In the genomic region with DNA sequence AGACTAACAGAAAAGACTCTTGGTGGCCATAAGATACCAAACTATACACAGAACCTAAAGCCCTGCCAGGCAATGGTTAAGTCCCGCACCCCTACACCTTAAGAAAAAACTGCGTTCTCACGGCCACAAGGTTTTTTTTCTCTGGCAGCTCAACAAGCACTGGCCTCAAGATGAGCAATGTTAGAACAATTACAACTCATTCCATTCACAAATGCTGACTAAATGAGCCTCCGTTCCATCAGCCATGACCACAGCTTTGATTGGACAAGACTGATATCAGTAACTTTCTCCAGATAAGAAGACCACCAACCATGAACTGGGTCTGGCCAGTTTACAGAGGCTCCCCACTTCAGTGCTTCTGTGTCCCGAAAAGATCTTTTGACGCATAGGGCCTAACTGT, we compare ENCODE assay signal across 20 cellular contexts. TPM values are rescaled to one million over a fixed set of nuclear protein-coding genes. Genes with fewer than 3 reads are reported as not detected.
DNase-seq lines count a peak whose midpoint lies in the region; ATAC-seq and TF ChIP-seq lines count a peak whose summit lies in the region.
"Had no signal": no experiment of that assay in that cellular context is flagged by ENCODE, and none has a peak within 500 bp of the region (broad histone marks: within the 10 kb centered on the region; RNA-seq: fewer than 3 reads in every experiment).

No MANE protein-coding gene starts in this region.

- CTCF ChIA-PET in BJ (lab: Yijun Ruan, JAX): interaction anchor here (1.5 to 7.7 kb wide), 3 partner anchors 10 to 1040 kb away, joined by 5 to 41 read pairs (median 16); no protein-coding TSS in a partner anchor
- CTCF ChIA-PET in RWPE1 (lab: Yijun Ruan, JAX): interaction anchor here (0.6 kb wide), 1 partner anchor 48 kb away, joined by 3 read pairs; no protein-coding TSS in a partner anchor

- H3K4me3 ChIP-seq in BJ (ENCODE audit: low read depth, low read length): no peak overlapping the region
- no peak overlapping the region for H3K4me3 ChIP-seq in epithelial cell of esophagus (ENCODE audit: low read length)
- H3K4me3 ChIP-seq in Karpas-422 (ENCODE audit: low read length): no peak overlapping the region
- H3K4me3 ChIP-seq: gastroesophageal sphincter, lung, Peyer's patch had no signal

- H3K27ac ChIP-seq in RWPE1 (no peak overlapping the region), Karpas-422 (ENCODE audit: low read length) (no peak overlapping the region)
- H3K27ac ChIP-seq: gastroesophageal sphincter, Peyer's patch had no signal

- H4K20me1 ChIP-seq in Karpas-422 (ENCODE audit: insufficient read depth, low read depth, low read length): no peaks in the 10 kb centered on the region

- H3K9me2 ChIP-seq in Karpas-422 (replicated peaks; ENCODE audit: insufficient read depth, low read length): no peaks in the 10 kb centered on the region

- H3K9ac ChIP-seq in Karpas-422 (ENCODE audit: low read length): no peak overlapping the region

- no peak for ATAC-seq in HG02840 (IDR thresholded peaks at IDR 0.05; ENCODE audit: low FRiP score, unreplicated experiment)
- no peak for ATAC-seq in natural killer cell
- ATAC-seq: activated naive CD4-positive, alpha-beta T cell treated with anti-CD3 and anti-CD28 coated beads, Interleukin-2, amount 50 U/mL, for 72 hours; effector memory CD8-positive, alpha-beta T cell; gastroesophageal sphincter; right cardiac atrium had no signal

- H3K27me3 ChIP-seq in BJ (ENCODE audit: control insufficient read depth, insufficient read depth, low read length) (no peaks in the 10 kb centered on the region), Karpas-422 (ENCODE audit: low read length) (no peaks in the 10 kb centered on the region)
- H3K27me3 ChIP-seq: gastroesophageal sphincter, Peyer's patch had no signal

- H3K4me2 ChIP-seq in Karpas-422 (ENCODE audit: low read depth, low read length, poor library complexity, severe bottlenecking): no peak overlapping the region

- H3K9me3 Mint-ChIP-seq in natural killer cell: peaks cover 0 to under 1% of the 10 kb centered on the region in 2 donors
- H3K9me3 Mint-ChIP-seq: activated naive CD4-positive, alpha-beta T cell treated with anti-CD3 and anti-CD28 coated beads, Interleukin-2, amount 50 U/mL, for 72 hours had no signal

- TF ChIP-seq CTCF in BJ (IDR thresholded peaks at IDR 0.05; ENCODE audit: insufficient read depth, low read depth, low read length) (no peak), RWPE1 (conservative IDR thresholded peaks at IDR 0.05; ENCODE audit: low read depth) (no peak), epithelial cell of esophagus (IDR thresholded peaks at IDR 0.05; ENCODE audit: insufficient read depth, low read depth, low read length, missing control alignments) (no peak), GM20000 (IDR thresholded peaks at IDR 0.05; ENCODE audit: extremely low read depth, missing control alignments) (no peak), natural killer cell (IDR thresholded peaks at IDR 0.05) (no peak)

- no peaks in the 10 kb centered on the region for H3K9me3 ChIP-seq in Karpas-422 (ENCODE audit: low read length)
- H3K9me3 ChIP-seq: gastroesophageal sphincter, Peyer's patch had no signal

- intact Hi-C loops in natural killer cell (cut with micrococcal nuclease): no loop called here

- no peak overlapping the region for H3K4me3 Mint-ChIP-seq in natural killer cell
- H3K4me3 Mint-ChIP-seq: CD8-positive, alpha-beta memory T cell; effector memory CD8-positive, alpha-beta T cell had no signal

- no peaks in the 10 kb centered on the region for H3K27me3 Mint-ChIP-seq in natural killer cell (ENCODE audit: low read depth in 2 of 2)
- H3K27me3 Mint-ChIP-seq: CD8-positive, alpha-beta memory T cell; effector memory CD8-positive, alpha-beta T cell had no signal

- H3K4me1 Mint-ChIP-seq in natural killer cell: no peaks in the 10 kb centered on the region
- H3K4me1 Mint-ChIP-seq: CD8-positive, alpha-beta memory T cell had no signal

- no peak overlapping the region for H3K27ac Mint-ChIP-seq in natural killer cell
- H3K27ac Mint-ChIP-seq: activated naive CD4-positive, alpha-beta T cell treated with anti-CD3 and anti-CD28 coated beads, Interleukin-2, amount 50 U/mL, for 72 hours; CD8-positive, alpha-beta memory T cell; effector memory CD8-positive, alpha-beta T cell had no signal

- peak; percentile 35 for DNase-seq in BJ (ENCODE audit: low read depth)
- DNase-seq in RWPE1 (ENCODE audit: low spot score): peak; percentile 8
- peak; percentile 67 for DNase-seq in epithelial cell of esophagus (ENCODE audit: low read depth)
- peak; percentile 59 for DNase-seq in kidney tubule cell (ENCODE audit: low spot score)
- no peak for DNase-seq in GM20000 (ENCODE audit: low spot score)
- DNase-seq in Karpas-422: no peak
- DNase-seq in natural killer cell: no peak
- DNase-seq: ACHN; activated CD4-positive, alpha-beta T cell treated with anti-CD3 and anti-CD28 coated beads, Interleukin-2, amount 50 U/mL, for 48 hours; activated T-cell treated with anti-CD3 and anti-CD28 coated beads, Interleukin-2, amount 50 U/mL, for 48 hours; CD8-positive, alpha-beta memory T cell; effector memory CD8-positive, alpha-beta T cell; NCI-H1436 treated with DMSO at 0.1 percent for 48 hours; NCI-H2171 treated with DMSO at 0.1 percent for 48 hours; Peyer's patch; right cardiac atrium had no signal

- H3K36me3 ChIP-seq in BJ (ENCODE audit: control insufficient read depth, insufficient read depth, low read length) (no peaks in the 10 kb centered on the region), Karpas-422 (ENCODE audit: insufficient read depth, low read length) (no peaks in the 10 kb centered on the region)

- no peaks in the 10 kb centered on the region for H3K36me3 Mint-ChIP-seq in natural killer cell
- H3K36me3 Mint-ChIP-seq: activated naive CD4-positive, alpha-beta T cell treated with anti-CD3 and anti-CD28 coated beads, Interleukin-2, amount 50 U/mL, for 72 hours; CD8-positive, alpha-beta memory T cell had no signal

- no peak overlapping the region for H2AFZ ChIP-seq in Karpas-422 (ENCODE audit: low read length)

- H3K4me1 ChIP-seq in Karpas-422 (ENCODE audit: low read length): no peaks in the 10 kb centered on the region
- H3K4me1 ChIP-seq: gastroesophageal sphincter, Peyer's patch had no signal

- H3K79me2 ChIP-seq in Karpas-422 (ENCODE audit: low read length): no peaks in the 10 kb centered on the region

- POLR2A ChIA-PET in BJ (lab: Charles Lee) (no interaction called here), RWPE1 (lab: Yijun Ruan, JAX; ENCODE audit: low non-redundant PET) (no interaction called here)

RNA-seq across cellular contexts. Expression of gene SEC16B, which starts 31.9 kb away (rescaled TPM):
- 0.98 and 1.5 TPM in 2 replicates for polyA plus RNA-seq in BJ (2011; rRNA removed)
- 0.52 and 0.77 TPM in 2 replicates for polyA minus RNA-seq in BJ (2011; rRNA and poly(A)+ RNA removed)
- total RNA-seq in Karpas-422 (2014; rRNA removed; shearing (Covaris generic); ENCODE audit: low replicate concordance): 0.11 TPM in 1 of 2 replicates, not detected in the other
- total RNA-seq in natural killer cell: under 1 TPM in 1 of 3 donors, not detected in 2; 0.31 TPM
- total RNA-seq: activated naive CD4-positive, alpha-beta T cell treated with anti-CD3 and anti-CD28 coated beads, Interleukin-2, amount 50 U/mL, for 72 hours; CD8-positive, alpha-beta memory T cell had no signal
- polyA plus RNA-seq: CD8-positive, alpha-beta memory T cell had no signal

Comparison
In these comparisons a context has a peak if more than half of its experiments do, and no peak if none do; other contexts are left out.
1. DNase-seq: peak in BJ (single experiment), RWPE1 (single experiment), epithelial cell of esophagus (single experiment) and kidney tubule cell (single experiment); none in GM20000 (single experiment), Karpas-422 (single experiment) and natural killer cell (single experiment).